38 cellular contexts compared by ENCODE assay signal in the genomic region with DNA sequence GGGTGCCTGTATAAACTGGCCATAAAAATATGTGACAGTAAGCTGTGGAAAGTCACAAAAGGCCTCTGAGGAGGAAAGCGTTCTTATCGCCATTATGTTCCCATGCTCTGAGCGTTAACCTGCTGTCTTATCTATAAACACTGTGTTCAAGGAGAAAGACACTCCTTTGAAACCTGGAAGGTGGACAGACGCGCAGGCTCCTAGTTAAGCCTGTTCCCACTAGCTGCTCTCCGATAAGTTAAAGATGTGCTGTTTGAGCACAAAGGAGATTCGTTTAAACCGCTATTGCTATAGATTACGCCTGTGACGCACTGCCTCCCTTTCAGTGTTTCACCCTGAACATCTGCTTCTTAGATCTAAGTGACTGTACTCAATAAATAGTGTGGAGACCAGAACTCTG. TPM values are rescaled to one million over a fixed set of nuclear protein-coding genes. Genes with fewer than 3 reads are reported as not detected.
"Had no signal": no experiment of that assay in that cellular context is flagged by ENCODE, and none has a peak within 500 bp of the region (broad histone marks: within the 10 kb centered on the region; RNA-seq: fewer than 3 reads in every experiment).

No MANE protein-coding gene starts in this region.

- H3K4me1 ChIP-seq: breast epithelium had no signal

- H3K9me3 ChIP-seq: adrenal gland, body of pancreas, breast epithelium had no signal

- H3K36me3 ChIP-seq: adrenal gland, brain microvascular endothelial cell, breast epithelium had no signal

- DNase-seq: activated B cell treated with CpG ODN at 0.5 μM for 24 hours; activated CD4-positive, alpha-beta memory T cell treated with anti-CD3 and anti-CD28 coated beads for 36 hours; activated CD4-positive, alpha-beta T cell treated with anti-CD3 and anti-CD28 coated beads for 4 hours; activated CD4-positive, alpha-beta T cell treated with anti-CD3 and anti-CD28 coated beads, Interleukin-2, amount 10 ng/mL, durations not matched to agents 24 days and 14 days; activated CD4-positive, alpha-beta T cell treated with anti-CD3 and anti-CD28 coated beads, Interleukin-2, amount 50 U/mL, for 1 hour; activated CD4-positive, alpha-beta T cell treated with anti-CD3 and anti-CD28 coated beads, Interleukin-2, amount 50 U/mL, for 4 hours; activated CD4-positive, CD25-positive, alpha-beta regulatory T cell treated with anti-CD3 and anti-CD28 coated beads, Interleukin-2, amount 50 U/mL, for 72 hours; activated CD8-positive, alpha-beta memory T cell treated with anti-CD3 and anti-CD28 coated beads, Interleukin-2, amount 50 U/mL, for 4 hours; activated CD8-positive, alpha-beta T cell treated with anti-CD3 and anti-CD28 coated beads for 36 hours; activated effector memory CD4-positive, alpha-beta T cell treated with anti-CD3 and anti-CD28 coated beads, Interleukin-2, amount 50 U/mL, for 16 hours; activated gamma-delta T cell treated with Interleukin-2 at 50 U/mL for 16 hours; activated naive CD4-positive, alpha-beta T cell; activated naive CD4-positive, alpha-beta T cell treated with anti-CD3 and anti-CD28 coated beads for 36 hours; activated naive CD4-positive, alpha-beta T cell treated with anti-CD3 and anti-CD28 coated beads, Interleukin-2, amount 50 U/mL, for 16 hours; activated naive CD8-positive, alpha-beta T cell treated with anti-CD3 and anti-CD28 coated beads for 36 hours; activated T-cell treated with anti-CD3 and anti-CD28 coated beads for 4 hours; activated T-cell treated with anti-CD3 and anti-CD28 coated beads, Interleukin-2, amount 50 U/mL, for 1 hour; activated T-cell treated with anti-CD3 and anti-CD28 coated beads, Interleukin-2, amount 50 U/mL, for 4 hours; activated T-cell treated with anti-CD3 and anti-CD28 coated beads, Interleukin-2, amount 50 U/mL, for 72 hours; adrenal gland; amniotic stem cell; body of pancreas; brain microvascular endothelial cell; central memory CD4-positive, alpha-beta T cell; T-helper 1 cell; T-helper 2 cell; T-helper 9 cell had no signal

- H3K4me3 ChIP-seq: adrenal gland, body of pancreas, breast epithelium had no signal

- FAIRE-seq: astrocyte, TTC549 had no signal

- ATAC-seq: activated CD8-positive, alpha-beta T cell treated with anti-CD3 and anti-CD28 coated beads for 36 hours; activated naive CD4-positive, alpha-beta T cell treated with anti-CD3 and anti-CD28 coated beads, Interleukin-2, amount 50 U/mL, for 72 hours; activated T-cell treated with anti-CD3 and anti-CD28 coated beads, Interleukin-2, amount 50 U/mL, for 4 hours; activated T-cell treated with anti-CD3 and anti-CD28 coated beads, Interleukin-2, amount 50 U/mL, for 72 hours; activated T-helper 17 cell treated with anti-CD3 and anti-CD28 coated beads, Interleukin-2, amount 50 U/mL, for 72 hours; body of pancreas had no signal

- H3K27ac ChIP-seq: adrenal gland, body of pancreas, brain microvascular endothelial cell, breast epithelium, VCaP had no signal

RNA-seq across cellular contexts. Expression of a gene that starts 5.2 kb away (rescaled TPM):
- total RNA-seq: adrenal gland, aorta, astrocyte, body of pancreas, breast epithelium, cardiac septum, cerebellum had no signal
- polyA plus RNA-seq: adrenal gland had no signal

RNA-seq across cellular contexts. Expression of a gene that starts 36.0 kb away (rescaled TPM):
- total RNA-seq: activated B cell treated with CpG ODN at 0.5 μM for 24 hours; activated CD4-positive, alpha-beta T cell treated with anti-CD3 and anti-CD28 coated beads, Interleukin-2, amount 10 ng/mL, durations not matched to agents 24 days and 14 days; activated naive CD4-positive, alpha-beta T cell treated with anti-CD3 and anti-CD28 coated beads for 36 hours; activated T-cell treated with anti-CD3 and anti-CD28 coated beads, Interleukin-2, amount 50 U/mL, for 4 hours; activated T-cell treated with anti-CD3 and anti-CD28 coated beads, Interleukin-2, amount 50 U/mL, for 72 hours; activated T-helper 1 cell treated with anti-CD3 and anti-CD28 coated beads, Interleukin-12 subunit alpha, Interleukin-12 subunit beta, Interleukin-2, Interleukin-4 antibody, amounts not matched to agents 30 ng/mL and 10 ng/mL and 1 ng/mL, durations not matched to agents 14 hours and 24 hours and 36 hours; adrenal gland; aorta; body of pancreas; cardiac septum had no signal
- polyA plus RNA-seq: adrenal gland, aorta had no signal

RNA-seq across cellular contexts. Expression of a gene that starts 41.6 kb away (rescaled TPM):
- total RNA-seq: body of pancreas, breast epithelium had no signal

RNA-seq across cellular contexts. Expression of a gene that starts 43.5 kb away (rescaled TPM):
- total RNA-seq: activated B cell treated with CpG ODN at 0.5 μM for 24 hours; activated CD4-positive, alpha-beta memory T cell treated with anti-CD3 and anti-CD28 coated beads for 36 hours; activated CD4-positive, alpha-beta T cell treated with anti-CD3 and anti-CD28 coated beads, Interleukin-2, amount 10 ng/mL, durations not matched to agents 24 days and 14 days; activated CD8-positive, alpha-beta memory T cell treated with anti-CD3 and anti-CD28 coated beads for 36 hours; activated naive CD4-positive, alpha-beta T cell treated with anti-CD3 and anti-CD28 coated beads for 36 hours; activated naive CD4-positive, alpha-beta T cell treated with anti-CD3 and anti-CD28 coated beads, Interleukin-2, amount 50 U/mL, for 72 hours; activated T-helper 1 cell treated with anti-CD3 and anti-CD28 coated beads, Interleukin-12 subunit alpha, Interleukin-12 subunit beta, Interleukin-2, Interleukin-4 antibody, amounts not matched to agents 30 ng/mL and 10 ng/mL and 1 ng/mL, durations not matched to agents 14 hours and 24 hours and 36 hours; astrocyte; cardiac septum; cerebellum had no signal
